Comparison of ENCODE assay signal across 2 cellular contexts in genomic region chr17:61351745-61352407, GRCh38.
TF ChIP-seq lines count a peak whose summit lies in the region.

No MANE protein-coding gene starts in this region.

TF ChIP-seq in IMR-90, 13 proteins besides CTCF, POLR2A, EP300 and RAD21:
- no peak for TF ChIP-seq USF2 (IDR thresholded peaks at IDR 0.05; ENCODE audit: low read depth, low read length)
- TF ChIP-seq SMC3 (IDR thresholded peaks at IDR 0.05; ENCODE audit: low read depth, low read length), result no peak
- TF ChIP-seq RFX5 (IDR thresholded peaks at IDR 0.05; ENCODE audit: low read depth, low read length), result no peak

TF ChIP-seq in H1, 55 proteins besides CTCF, POLR2A, EP300 and RAD21:
- no peak for TF ChIP-seq KDM4A (IDR thresholded peaks at IDR 0.05; ENCODE audit: low read depth, low read length, severe bottlenecking)
- TF ChIP-seq TAF7 (optimal IDR thresholded peaks at IDR 0.05; ENCODE audit: borderline replicate concordance, low read depth, low read length), result no peak
- no peak for TF ChIP-seq RXRA (IDR thresholded peaks at IDR 0.05; ENCODE audit: insufficient read depth, low read depth, low read length)
- TF ChIP-seq POU5F1 (IDR thresholded peaks at IDR 0.05; ENCODE audit: low read depth, low read length), result no peak
- no peak for TF ChIP-seq HDAC2 (IDR thresholded peaks at IDR 0.05; ENCODE audit: borderline replicate concordance in 1 of 2, low read depth in 2 of 2, low read length in 2 of 2)
- no peak for TF ChIP-seq CHD7 (IDR thresholded peaks at IDR 0.05; ENCODE audit: insufficient replicate concordance, low read length)
- TF ChIP-seq USF2 (IDR thresholded peaks at IDR 0.05; ENCODE audit: low read length), result no peak
- no peak for TF ChIP-seq JUN (IDR thresholded peaks at IDR 0.05; ENCODE audit: low read depth, low read length)
- TF ChIP-seq RBBP5 (IDR thresholded peaks at IDR 0.05; ENCODE audit: borderline replicate concordance, low read depth, low read length), result no peak
- TF ChIP-seq EGR1 (IDR thresholded peaks at IDR 0.05; ENCODE audit: borderline replicate concordance, low read depth, low read length), result no peak
- no peak for TF ChIP-seq NRF1 (IDR thresholded peaks at IDR 0.05; ENCODE audit: low read depth, low read length)
- no peak for TF ChIP-seq SRF (IDR thresholded peaks at IDR 0.05; ENCODE audit: low read depth, low read length)
- TF ChIP-seq BACH1 (IDR thresholded peaks at IDR 0.05; ENCODE audit: low read length), result no peak
- no peak for TF ChIP-seq JUND (IDR thresholded peaks at IDR 0.05; ENCODE audit: low read length)
- no peak for TF ChIP-seq ZNF274 (IDR thresholded peaks at IDR 0.05; ENCODE audit: borderline replicate concordance, extremely low read depth, low read length)
- TF ChIP-seq MAX (IDR thresholded peaks at IDR 0.05), result no peak
- no peak for TF ChIP-seq TEAD4 (IDR thresholded peaks at IDR 0.05; ENCODE audit: low read depth, low read length)
- TF ChIP-seq CEBPB (IDR thresholded peaks at IDR 0.05; ENCODE audit: low read depth, low read length), result no peak
- TF ChIP-seq RNF2 (IDR thresholded peaks at IDR 0.05; ENCODE audit: borderline replicate concordance, low read depth, low read length, missing control alignments, poor library complexity, severe bottlenecking), result no peak
